Comparison of ENCODE assay signal across 9 cellular contexts in genomic region chr9:89814340-89815040, GRCh38.
DNase-seq lines count a peak whose midpoint lies in the region; ATAC-seq and TF ChIP-seq lines count a peak whose summit lies in the region.
"Had no signal": no experiment of that assay in that cellular context is flagged by ENCODE, and none has a peak within 500 bp of the region (broad histone marks: within the 10 kb centered on the region; RNA-seq: fewer than 3 reads in every experiment).

No MANE protein-coding gene starts in this region.

- WGBS in prostate gland = 47% methylated on average over 9 of the region's 9 CpGs
- 39 to 68% methylated on average over 6 to 8 of the region's 9 CpGs for WGBS in esophagus squamous epithelium, 2 donors

- no peak overlapping the region for H3K4me3 Mint-ChIP-seq in activated CD8-positive, alpha-beta T cell treated with anti-CD3 and anti-CD28 coated beads for 36 hours
- no peak overlapping the region for H3K4me3 Mint-ChIP-seq in memory B cell

- H3K36me3 ChIP-seq in BLaER1 treated with 17β-estradiol and CSF1 and Interleukin-3, amounts not matched to agents 10 nM and 100 nM = no peaks in the 10 kb centered on the region
- no peaks in the 10 kb centered on the region for H3K36me3 ChIP-seq in prostate gland
- no peaks in the 10 kb centered on the region for H3K36me3 ChIP-seq in esophagus squamous epithelium
- H3K36me3 ChIP-seq: breast epithelium had no signal

- TF ChIP-seq CTCF in activated CD8-positive, alpha-beta T cell treated with anti-CD3 and anti-CD28 coated beads for 36 hours (IDR thresholded peaks at IDR 0.05) = no peak
- TF ChIP-seq CTCF in prostate gland (IDR thresholded peaks at IDR 0.05) = no peak
- no peak for TF ChIP-seq CTCF in esophagus squamous epithelium (IDR thresholded peaks at IDR 0.05)

- H3K27me3 ChIP-seq in BLaER1 treated with 17β-estradiol and CSF1 and Interleukin-3, amounts not matched to agents 10 nM and 100 nM = no peaks in the 10 kb centered on the region
- H3K27me3 ChIP-seq in prostate gland (replicated peaks; ENCODE audit: insufficient read depth) (no peaks in the 10 kb centered on the region), esophagus squamous epithelium (peaks cover 0 to 20% (median 0%) of the 10 kb centered on the region in 4 donors)

- 0 out of 22 replicates have a peak overlapping the region, but pooled peaks of 1 of the 11 experiments have one; percentile 19 for H3K9ac ChIP-seq in BLaER1 treated with 17β-estradiol and CSF1 and Interleukin-3, amounts not matched to agents 10 nM and 100 nM

- DNase-seq in HEK293T (ENCODE audit: extremely low spot score) = peak; percentile 20
- DNase-seq in activated CD8-positive, alpha-beta T cell treated with anti-CD3 and anti-CD28 coated beads for 36 hours = peak; percentile 19
- DNase-seq in memory B cell (ENCODE audit: low spot score in 2 of 2) = peak in 1 of 2 donors; percentile 16
- no peak for DNase-seq in prostate gland (ENCODE audit: low spot score)
- DNase-seq in NCI-H187 (lab: John Stamatoyannopoulos, UW) = no peak
- DNase-seq in esophagus squamous epithelium (lab: John Stamatoyannopoulos, UW) = no peak
- no peak for DNase-seq in stimulated activated CD4-positive, alpha-beta T cell treated with anti-CD3 and anti-CD28 coated beads, Interleukin-1b, Interleukin-23, amount 100 ng/mL, for 48 hours

- H4K20me1 ChIP-seq in BLaER1 treated with 17β-estradiol and CSF1 and Interleukin-3, amounts not matched to agents 10 nM and 100 nM = no peaks in the 10 kb centered on the region

- peak; percentile 79 for ATAC-seq in activated CD8-positive, alpha-beta T cell treated with anti-CD3 and anti-CD28 coated beads for 36 hours
- ATAC-seq in memory B cell (ENCODE audit: low read depth) = no peak

- peak overlapping the region; percentile 49 for H3K27ac Mint-ChIP-seq in activated CD8-positive, alpha-beta T cell treated with anti-CD3 and anti-CD28 coated beads for 36 hours
- H3K27ac Mint-ChIP-seq in memory B cell = peak overlapping the region; percentile 90

- POLR2A ChIA-PET in HEK293T (lab: Yijun Ruan, JAX) = no interaction called here
- POLR2A ChIA-PET in activated CD8-positive, alpha-beta T cell treated with anti-CD3 and anti-CD28 coated beads for 36 hours (lab: Charles Lee) = interaction anchor here (1.2 kb wide), 1 partner anchor 14 kb away, joined by 3 read pairs; no protein-coding TSS in a partner anchor

- no peaks in the 10 kb centered on the region for H3K9me3 Mint-ChIP-seq in activated CD8-positive, alpha-beta T cell treated with anti-CD3 and anti-CD28 coated beads for 36 hours
- H3K9me3 Mint-ChIP-seq in memory B cell = no peaks in the 10 kb centered on the region

- H3K4me1 ChIP-seq in BLaER1 treated with 17β-estradiol and CSF1 and Interleukin-3, amounts not matched to agents 10 nM and 100 nM = peaks cover 23 to 31% (median 28%) of the 10 kb centered on the region in 10 experiments; a peak in 19 of 20 replicates
- H3K4me1 ChIP-seq in prostate gland (replicated peaks) (no peaks in the 10 kb centered on the region), esophagus squamous epithelium (peaks cover 0 to 7% (median 0%) of the 10 kb centered on the region in 3 donors)
- H3K4me1 ChIP-seq: breast epithelium had no signal

- TF ChIP-seq POLR2A in prostate gland (IDR thresholded peaks at IDR 0.05) = no peak
- TF ChIP-seq POLR2A in esophagus squamous epithelium (IDR thresholded peaks at IDR 0.05) = no peak

- H3K4me2 ChIP-seq in BLaER1 treated with 17β-estradiol and CSF1 and Interleukin-3, amounts not matched to agents 10 nM and 100 nM = peak overlapping the region; percentile 9 to 80 (median 35); a peak in 19 of 22 replicates

- no peak overlapping the region for H3K4me3 ChIP-seq in BLaER1 treated with 17β-estradiol and CSF1 and Interleukin-3, amounts not matched to agents 10 nM and 100 nM
- no peak overlapping the region for H3K4me3 ChIP-seq in prostate gland
- H3K4me3 ChIP-seq in esophagus squamous epithelium = no peak overlapping the region
- H3K4me3 ChIP-seq: breast epithelium had no signal

- H3K36me3 Mint-ChIP-seq in activated CD8-positive, alpha-beta T cell treated with anti-CD3 and anti-CD28 coated beads for 36 hours (ENCODE audit: low read depth) = no peaks in the 10 kb centered on the region
- peaks cover 2% of the 10 kb centered on the region for H3K36me3 Mint-ChIP-seq in memory B cell

- H3K9me3 ChIP-seq in BLaER1 treated with 17β-estradiol and CSF1 and Interleukin-3, amounts not matched to agents 10 nM and 100 nM (replicated peaks in 1 of 11) = no peaks in the 10 kb centered on the region
- H3K9me3 ChIP-seq in prostate gland (no peaks in the 10 kb centered on the region), esophagus squamous epithelium (no peaks in the 10 kb centered on the region)
- H3K9me3 ChIP-seq: breast epithelium had no signal

- intact Hi-C loops in activated CD8-positive, alpha-beta T cell treated with anti-CD3 and anti-CD28 coated beads for 36 hours (cut with micrococcal nuclease) = no loop called here
- intact Hi-C loops in prostate gland (cut with DNase I) (no loop called here), esophagus squamous epithelium (cut with DNase I) (no loop called here)

- H3K4me1 Mint-ChIP-seq in activated CD8-positive, alpha-beta T cell treated with anti-CD3 and anti-CD28 coated beads for 36 hours (ENCODE audit: low read depth) = peaks cover 16% of the 10 kb centered on the region
- H3K4me1 Mint-ChIP-seq in memory B cell = peaks cover 36% of the 10 kb centered on the region

- no peak overlapping the region for H3K27ac ChIP-seq in BLaER1 treated with 17β-estradiol and CSF1 and Interleukin-3, amounts not matched to agents 10 nM and 100 nM
- H3K27ac ChIP-seq in prostate gland (no peak overlapping the region), esophagus squamous epithelium (no peak overlapping the region)
- H3K27ac ChIP-seq: breast epithelium had no signal

- peaks cover 11% of the 10 kb centered on the region for H3K27me3 Mint-ChIP-seq in activated CD8-positive, alpha-beta T cell treated with anti-CD3 and anti-CD28 coated beads for 36 hours
- H3K27me3 Mint-ChIP-seq in memory B cell = peaks cover 5% of the 10 kb centered on the region

- CTCF ChIA-PET in HEK293T (lab: Yijun Ruan, JAX) = interaction anchor here (2.0 kb wide), 1 partner anchor 211 kb away, joined by 5 read pairs; no protein-coding TSS in a partner anchor
- CTCF ChIA-PET in activated CD8-positive, alpha-beta T cell treated with anti-CD3 and anti-CD28 coated beads for 36 hours (lab: Charles Lee) = interaction anchor here (1.0 to 2.0 kb wide), 2 partner anchors 212 to 217 kb away, joined by 4 to 6 read pairs; no protein-coding TSS in a partner anchor

TF ChIP-seq in HEK293T, 16 proteins besides CTCF, POLR2A, EP300 and RAD21:
- TF ChIP-seq SP1 (IDR thresholded peaks at IDR 0.05) = no peak
- no peak for TF ChIP-seq SUZ12 (IDR thresholded peaks at IDR 0.05)
- no peak for TF ChIP-seq FOXM1 (IDR thresholded peaks at IDR 0.05; ENCODE audit: borderline replicate concordance)
- TF ChIP-seq NFRKB (IDR thresholded peaks at IDR 0.05) = no peak
- no peak for TF ChIP-seq ELF4 (IDR thresholded peaks at IDR 0.05)
- TF ChIP-seq ZNF384 (IDR thresholded peaks at IDR 0.05) = no peak
- no peak for TF ChIP-seq BHLHE40 (IDR thresholded peaks at IDR 0.05; ENCODE audit: borderline replicate concordance)
- no peak for TF ChIP-seq LEF1 (IDR thresholded peaks at IDR 0.05; ENCODE audit: borderline replicate concordance)
- no peak for TF ChIP-seq ARNT (IDR thresholded peaks at IDR 0.05)
- TF ChIP-seq PKNOX1 (IDR thresholded peaks at IDR 0.05) = no peak
- no peak for TF ChIP-seq HDGF (IDR thresholded peaks at IDR 0.05; ENCODE audit: borderline replicate concordance)
- TF ChIP-seq FOXK2 (IDR thresholded peaks at IDR 0.05) = no peak
- no peak for TF ChIP-seq TARDBP (IDR thresholded peaks at IDR 0.05)
- no peak for TF ChIP-seq CTBP1 (IDR thresholded peaks at IDR 0.05; ENCODE audit: borderline replicate concordance)
- no peak for TF ChIP-seq L3MBTL2 (conservative IDR thresholded peaks at IDR 0.05)

Comparison
In these comparisons a context has a peak if more than half of its experiments do, and no peak if none do; other contexts are left out.
1. DNase-seq: peak in HEK293T (single experiment) and activated CD8-positive, alpha-beta T cell treated with anti-CD3 and anti-CD28 coated beads for 36 hours (single experiment); none in prostate gland (single experiment), NCI-H187 (0 of 2), esophagus squamous epithelium (single experiment) and stimulated activated CD4-positive, alpha-beta T cell treated with anti-CD3 and anti-CD28 coated beads, Interleukin-1b, Interleukin-23, amount 100 ng/mL, for 48 hours (single experiment).